In the genomic region with DNA sequence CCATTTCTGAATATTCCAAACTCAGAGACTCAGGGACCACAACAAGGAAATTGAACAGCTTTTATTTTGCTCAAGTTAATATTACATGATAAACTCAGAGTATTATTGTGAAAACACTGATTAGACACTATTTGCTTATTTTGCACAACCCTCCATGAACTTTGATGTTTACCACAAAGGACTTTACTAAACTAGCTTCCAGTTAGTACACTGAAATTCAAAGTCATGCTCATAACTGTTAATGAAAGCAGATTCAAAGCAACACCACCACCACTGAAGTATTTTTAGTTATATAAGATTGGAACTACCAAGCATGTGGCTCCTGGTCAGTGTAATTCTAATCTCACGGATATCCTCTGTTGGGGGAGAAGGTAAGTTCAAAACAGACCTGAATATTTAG, we compare ENCODE assay signal across 6 cellular contexts. TPM values are rescaled to one million over a fixed set of nuclear protein-coding genes. Genes with fewer than 3 reads are reported as not detected.
"Had no signal": no experiment of that assay in that cellular context is flagged by ENCODE, and none has a peak within 500 bp of the region (broad histone marks: within the 10 kb centered on the region; RNA-seq: fewer than 3 reads in every experiment).

CFHR2 (plus strand) TSS at position 171 of the 400 bp plus-strand sequence; CDS start at position 314, 143 bp downstream.

RNA-seq across cellular contexts. Expression of gene CFHR2, which starts in this region (rescaled TPM):
- total RNA-seq: GM23248, H4, H9, HT-29, IMR-90, K562 had no signal
- polyA plus RNA-seq: GM23248, IMR-90, K562 had no signal
